ENCODE assay signal across 1 cellular context in genomic region chr7:75756340-75757297, GRCh38.
TF ChIP-seq lines count a peak whose summit lies in the region.

No MANE protein-coding gene starts in this region.

TF ChIP-seq in HepG2, 621 proteins besides CTCF, POLR2A, EP300 and RAD21 (continued from another document and continues in another):
- no peak for TF ChIP-seq ZNF788 (CRISPR knock-in tag; IDR thresholded peaks at IDR 0.05; ENCODE audit: borderline replicate concordance)
- TF ChIP-seq ATF1 (CRISPR knock-in tag; IDR thresholded peaks at IDR 0.05): no peak
- no peak for TF ChIP-seq PBX2 (CRISPR knock-in tag; IDR thresholded peaks at IDR 0.05)
- TF ChIP-seq ZNF430 (CRISPR knock-in tag; IDR thresholded peaks at IDR 0.05): no peak
- no peak for TF ChIP-seq ZNF639 (CRISPR knock-in tag; conservative IDR thresholded peaks at IDR 0.05)
- TF ChIP-seq SMC3 (IDR thresholded peaks at IDR 0.05; ENCODE audit: low read length): peak; percentile 82
- no peak for TF ChIP-seq FOXJ3 (CRISPR knock-in tag; IDR thresholded peaks at IDR 0.05; ENCODE audit: borderline replicate concordance)
- 0 out of 2 replicates have a peak, but pooled peaks have one; percentile 37 for TF ChIP-seq ZNF142 (CRISPR knock-in tag; IDR thresholded peaks at IDR 0.05)
- TF ChIP-seq KAT8 (CRISPR knock-in tag; IDR thresholded peaks at IDR 0.05): peak; percentile 31; the same call in 1 of the 2 replicates
- no peak for TF ChIP-seq MYPOP (CRISPR knock-in tag; IDR thresholded peaks at IDR 0.05)
- no peak for TF ChIP-seq SCMH1 (CRISPR knock-in tag; IDR thresholded peaks at IDR 0.05; ENCODE audit: borderline replicate concordance)
- TF ChIP-seq KDM4B (CRISPR knock-in tag; IDR thresholded peaks at IDR 0.05): no peak
- no peak for TF ChIP-seq KDM2A (CRISPR knock-in tag; IDR thresholded peaks at IDR 0.05; ENCODE audit: borderline replicate concordance, low read depth)
- no peak for TF ChIP-seq ZC3H13 (CRISPR knock-in tag; IDR thresholded peaks at IDR 0.05)
- no peak for TF ChIP-seq ZNF777 (CRISPR knock-in tag; IDR thresholded peaks at IDR 0.05)
- peak; percentile 60; the same call in 1 of the 2 replicates for TF ChIP-seq RXRB (CRISPR knock-in tag; IDR thresholded peaks at IDR 0.05; ENCODE audit: borderline replicate concordance)
- TF ChIP-seq ZNF292 (CRISPR knock-in tag; IDR thresholded peaks at IDR 0.05; ENCODE audit: borderline replicate concordance, low read depth): no peak
- TF ChIP-seq ARID3A (IDR thresholded peaks at IDR 0.05; ENCODE audit: low read depth, low read length): peak; percentile 82; the same call in 1 of the 2 replicates
- TF ChIP-seq ATF4 (CRISPR knock-in tag; IDR thresholded peaks at IDR 0.05): no peak
- no peak for TF ChIP-seq ELF1 (CRISPR knock-in tag; IDR thresholded peaks at IDR 0.05)
- TF ChIP-seq MED13 (CRISPR knock-in tag; IDR thresholded peaks at IDR 0.05): no peak
- no peak for TF ChIP-seq GABPB1 (CRISPR knock-in tag; IDR thresholded peaks at IDR 0.05)
- TF ChIP-seq KLF11 (CRISPR knock-in tag; IDR thresholded peaks at IDR 0.05): no peak
- no peak for TF ChIP-seq ZXDC (CRISPR knock-in tag; IDR thresholded peaks at IDR 0.05)
- no peak for TF ChIP-seq ZSCAN31 (CRISPR knock-in tag; IDR thresholded peaks at IDR 0.05; ENCODE audit: low read depth)
- TF ChIP-seq ZNF574 (CRISPR knock-in tag; IDR thresholded peaks at IDR 0.05): no peak
- TF ChIP-seq HINFP (CRISPR knock-in tag; IDR thresholded peaks at IDR 0.05; ENCODE audit: low read depth): no peak
- TF ChIP-seq MLX (CRISPR knock-in tag; IDR thresholded peaks at IDR 0.05): no peak
- peak; percentile 45; the same call in 1 of the 2 replicates for TF ChIP-seq ZMYM3 (CRISPR knock-in tag; IDR thresholded peaks at IDR 0.05)
- TF ChIP-seq ZNF709 (CRISPR knock-in tag; IDR thresholded peaks at IDR 0.05): no peak
- TF ChIP-seq PHF21A (CRISPR knock-in tag; IDR thresholded peaks at IDR 0.05): peak; percentile 36; the same call in 1 of the 2 replicates
- TF ChIP-seq TCF12 (IDR thresholded peaks at IDR 0.05): no peak
- no peak for TF ChIP-seq TCF12 (CRISPR knock-in tag; IDR thresholded peaks at IDR 0.05)
- no peak for TF ChIP-seq PLSCR1 (CRISPR knock-in tag; IDR thresholded peaks at IDR 0.05; ENCODE audit: borderline replicate concordance)
- TF ChIP-seq FOXC1 (CRISPR knock-in tag; IDR thresholded peaks at IDR 0.05; ENCODE audit: borderline replicate concordance): no peak
